In the genomic region with DNA sequence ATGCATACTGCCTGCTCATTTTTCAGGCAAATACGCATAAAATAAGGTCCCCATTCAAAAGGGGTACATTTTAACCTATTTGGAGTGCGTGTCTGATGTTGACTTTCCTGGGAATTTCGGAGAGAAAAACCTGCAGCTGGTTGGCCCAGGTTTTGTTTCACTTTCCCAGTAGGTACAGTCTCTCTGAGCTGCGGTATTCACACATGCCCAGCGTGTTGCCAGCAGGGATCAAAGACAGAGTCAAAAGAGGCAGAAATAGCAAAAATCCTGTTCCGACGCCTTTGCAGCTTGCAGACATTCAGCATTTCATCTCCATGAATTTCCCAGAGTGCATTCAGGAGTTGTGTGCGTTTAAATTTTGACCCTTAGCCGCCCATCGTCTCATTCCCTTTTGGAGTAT, we compare ENCODE assay signal across 19 cellular contexts.
"Had no signal": no experiment of that assay in that cellular context is flagged by ENCODE, and none has a peak within 500 bp of the region (broad histone marks: within the 10 kb centered on the region; RNA-seq: fewer than 3 reads in every experiment).

No MANE protein-coding gene starts in this region.

- H3K9me3 Mint-ChIP-seq: nephron had no signal

- H3K27ac Mint-ChIP-seq: naive B cell; nephron; stimulated activated memory B cell treated with anti-CD40 and anti-IgM and Interleukin-4, amounts not matched to agents 10 μg/mL and 1 μg/mL and 100 μg/mL, for 72 hours; stimulated activated naive CD8-positive, alpha-beta T cell treated with anti-CD3 and anti-CD28 coated beads, Interleukin-15, Interleukin-2, amounts not matched to agents 100 ng/mL and 50 ng/mL, for 24 hours had no signal

- H3K27ac ChIP-seq: colonic mucosa, heart left ventricle, spleen, tibial artery, upper lobe of left lung, uterus had no signal

- H3K4me3 ChIP-seq: colonic mucosa, heart left ventricle, spleen, tibial artery, uterus had no signal

- H3K27me3 Mint-ChIP-seq: naive B cell; stimulated activated memory B cell treated with anti-CD40 and anti-IgM and Interleukin-4, amounts not matched to agents 10 μg/mL and 1 μg/mL and 100 μg/mL, for 72 hours; stimulated activated naive CD8-positive, alpha-beta T cell treated with anti-CD3 and anti-CD28 coated beads, Interleukin-15, Interleukin-2, amounts not matched to agents 100 ng/mL and 50 ng/mL, for 24 hours had no signal

- H3K36me3 ChIP-seq: colonic mucosa, heart left ventricle, spleen, tibial artery, upper lobe of left lung, uterus had no signal

- H3K4me1 Mint-ChIP-seq: naive B cell; nephron; stimulated activated memory B cell treated with anti-CD40 and anti-IgM and Interleukin-4, amounts not matched to agents 10 μg/mL and 1 μg/mL and 100 μg/mL, for 72 hours had no signal

- DNase-seq: colonic mucosa; dermis blood vessel endothelial cell; effector CD4-positive, alpha-beta T cell; heart left ventricle; hippocampal formation; left colon; mammary epithelial cell; naive B cell; posterior cingulate gyrus; spleen; stimulated activated CD4-positive, alpha-beta T cell treated with anti-CD3 and anti-CD28 coated beads, Interleukin-15, amount 100 ng/mL, for 24 hours; stimulated activated CD4-positive, alpha-beta T cell treated with anti-CD3 and anti-CD28 coated beads, Interleukin-1b, Interleukin-23, amount 100 ng/mL, for 48 hours; stimulated activated CD4-positive, alpha-beta T cell treated with anti-CD3 and anti-CD28 coated beads, Interleukin-4, amount 100 ng/mL, for 24 hours; tibial artery; upper lobe of left lung; uterus had no signal

- H3K36me3 Mint-ChIP-seq: naive B cell; stimulated activated memory B cell treated with anti-CD40 and anti-IgM and Interleukin-4, amounts not matched to agents 10 μg/mL and 1 μg/mL and 100 μg/mL, for 72 hours had no signal

- H3K4me3 Mint-ChIP-seq: naive B cell; nephron; stimulated activated memory B cell treated with anti-CD40 and anti-IgM and Interleukin-4, amounts not matched to agents 10 μg/mL and 1 μg/mL and 100 μg/mL, for 72 hours; stimulated activated naive CD8-positive, alpha-beta T cell treated with anti-CD3 and anti-CD28 coated beads, Interleukin-15, Interleukin-2, amounts not matched to agents 100 ng/mL and 50 ng/mL, for 24 hours had no signal

- H3K4me1 ChIP-seq: colonic mucosa, heart left ventricle, spleen, tibial artery, upper lobe of left lung, uterus had no signal

- H3K27me3 ChIP-seq: colonic mucosa, heart left ventricle, spleen, tibial artery, upper lobe of left lung, uterus had no signal
